ENCODE assay signal across 16 cellular contexts in the genomic region with DNA sequence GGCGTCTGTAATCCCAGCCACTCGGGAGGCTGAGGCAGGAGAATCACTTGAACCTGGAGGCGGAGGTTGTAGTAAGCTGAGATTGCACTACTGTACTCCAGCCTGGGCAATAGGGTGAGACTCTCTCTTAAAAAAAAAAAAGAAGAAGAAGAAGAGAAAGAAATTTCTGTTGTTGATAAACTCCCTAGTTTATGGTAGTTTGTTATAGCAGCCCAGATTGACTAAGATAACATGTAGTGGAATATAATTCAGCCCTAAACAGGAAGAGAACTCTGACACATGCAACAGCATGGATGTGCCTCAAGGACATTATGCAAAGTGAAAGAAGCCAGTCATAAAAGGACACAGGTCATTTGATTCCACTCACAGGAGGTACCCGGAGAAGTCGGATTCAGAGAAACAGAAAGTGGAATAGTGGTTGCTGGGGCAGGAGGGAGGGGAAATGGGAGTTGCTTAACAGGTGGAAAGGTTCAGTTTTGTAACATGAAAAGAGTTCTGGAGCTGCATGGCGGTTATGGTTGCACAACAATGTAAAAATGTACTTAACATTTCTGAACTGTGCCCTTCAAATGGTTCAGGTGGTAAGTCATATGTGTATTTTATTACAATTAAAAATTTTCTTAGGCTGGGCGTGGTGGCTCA. TPM values are rescaled to one million over a fixed set of nuclear protein-coding genes. Genes with fewer than 3 reads are reported as not detected.
DNase-seq lines count a peak whose midpoint lies in the region; ATAC-seq and TF ChIP-seq lines count a peak whose summit lies in the region.
"Had no signal": no experiment of that assay in that cellular context is flagged by ENCODE, and none has a peak within 500 bp of the region (broad histone marks: within the 10 kb centered on the region; RNA-seq: fewer than 3 reads in every experiment).

No MANE protein-coding gene starts in this region.

- H3K9me3 Mint-ChIP-seq in CD14-positive monocyte (peaks cover 0 to 2% (median 0%) of the 10 kb centered on the region in 7 donors), memory B cell (peaks cover 2% of the 10 kb centered on the region)
- H3K9me3 Mint-ChIP-seq: activated CD8-positive, alpha-beta T cell treated with anti-CD3 and anti-CD28 coated beads for 36 hours; HFFc6 had no signal

- ATAC-seq in memory B cell (ENCODE audit: low read depth) = no peak
- no peak for ATAC-seq in HG02884 (IDR thresholded peaks at IDR 0.05; ENCODE audit: unreplicated experiment)
- ATAC-seq: activated CD8-positive, alpha-beta T cell treated with anti-CD3 and anti-CD28 coated beads for 36 hours had no signal

- TF ChIP-seq POLR2A in NB4 (IDR thresholded peaks at IDR 0.05; ENCODE audit: extremely low read depth, insufficient read length) = no peak

- H3K27me3 Mint-ChIP-seq in CD14-positive monocyte (ENCODE audit: low read depth in 3 of 3) (peaks cover 0 to 12% (median 7%) of the 10 kb centered on the region in 3 donors), memory B cell (no peaks in the 10 kb centered on the region)
- H3K27me3 Mint-ChIP-seq: activated CD8-positive, alpha-beta T cell treated with anti-CD3 and anti-CD28 coated beads for 36 hours had no signal

- no peak overlapping the region for H3K4me3 ChIP-seq in NB4 (ENCODE audit: low read depth, low read length)
- no peak overlapping the region for H3K4me3 ChIP-seq in foreskin fibroblast (ENCODE audit: low read depth in 1 of 2, low read length in 2 of 2)

- TF ChIP-seq CTCF in CD14-positive monocyte (IDR thresholded peaks at IDR 0.05) = no peak
- no peak for TF ChIP-seq CTCF in NB4 (IDR thresholded peaks at IDR 0.05; ENCODE audit: low read depth, low read length)
- TF ChIP-seq CTCF in foreskin fibroblast (IDR thresholded peaks at IDR 0.05; ENCODE audit: low read depth, low read length) = no peak

- intact Hi-C loops in CD14-positive monocyte (cut with micrococcal nuclease) = no loop called here

- H3K4me1 Mint-ChIP-seq in CD14-positive monocyte = peaks cover 67% of the 10 kb centered on the region
- H3K4me1 Mint-ChIP-seq in memory B cell = peaks cover 34% of the 10 kb centered on the region

- H3K27ac Mint-ChIP-seq in CD14-positive monocyte (peak overlapping the region; percentile 55 to 88 (median 86)), memory B cell (no peak overlapping the region)
- H3K27ac Mint-ChIP-seq: activated CD8-positive, alpha-beta T cell treated with anti-CD3 and anti-CD28 coated beads for 36 hours; HFFc6 had no signal

- DNase-seq in CD14-positive monocyte (ENCODE audit: low spot score) (peak; percentile 65), NB4 (ENCODE audit: low read depth) (peak; percentile 93), amniotic epithelial cell (ENCODE audit: low read depth) (peak; percentile 51), memory B cell (ENCODE audit: low spot score in 2 of 2) (no peak), GM19240 (ENCODE audit: insufficient read length, low spot score) (no peak), foreskin fibroblast (no peak)
- no peak for DNase-seq in NK-92 treated with Interleukin-12 subunit alpha and Interleukin-12 subunit beta, amount 100 ng/mL, for 24 hours (lab: John Stamatoyannopoulos, UW)
- DNase-seq: activated CD8-positive, alpha-beta T cell treated with anti-CD3 and anti-CD28 coated beads for 36 hours; DMS53; HFFc6; NCI-H1105 treated with DMSO at 0.1 percent for 48 hours; NCI-H226; posterior cingulate gyrus; stimulated activated CD4-positive, alpha-beta T cell treated with anti-CD3 and anti-CD28 coated beads, Interleukin-12 subunit alpha, Interleukin-12 subunit beta, amount 100 ng/mL, for 4 hours; substantia nigra had no signal

- H3K36me3 Mint-ChIP-seq in CD14-positive monocyte = peaks cover 0 to 2% of the 10 kb centered on the region in 2 donors
- peaks cover 2% of the 10 kb centered on the region for H3K36me3 Mint-ChIP-seq in memory B cell

- H3K4me3 Mint-ChIP-seq in CD14-positive monocyte (peak overlapping the region; percentile 44 to 56), memory B cell (peak overlapping the region; percentile 29)
- H3K4me3 Mint-ChIP-seq: activated CD8-positive, alpha-beta T cell treated with anti-CD3 and anti-CD28 coated beads for 36 hours; HFFc6 had no signal

RNA-seq across cellular contexts. Expression of gene PRM1, which starts 26.0 kb away (rescaled TPM):
- polyA plus RNA-seq in CD14-positive monocyte = not detected

RNA-seq across cellular contexts. Expression of gene PRM2, which starts 30.8 kb away (rescaled TPM):
- not detected for polyA plus RNA-seq in CD14-positive monocyte

RNA-seq across cellular contexts. Expression of gene PRM3, which starts 33.7 kb away (rescaled TPM):
- not detected for polyA plus RNA-seq in CD14-positive monocyte

RNA-seq across cellular contexts. Expression of gene TNP2, which starts 38.0 kb away (rescaled TPM):
- polyA plus RNA-seq in CD14-positive monocyte = not detected

RNA-seq across cellular contexts. Expression of gene RMI2, which starts 38.1 kb away (rescaled TPM):
- under 1 TPM; 0.23 to 0.24 TPM for polyA plus RNA-seq in CD14-positive monocyte

Comparison
In these comparisons a context has a peak if more than half of its experiments do, and no peak if none do; other contexts are left out.
1. DNase-seq: peak in CD14-positive monocyte (single experiment), NB4 (single experiment) and amniotic epithelial cell (single experiment); none in memory B cell (0 of 2), GM19240 (single experiment), foreskin fibroblast (0 of 2) and NK-92 treated with Interleukin-12 subunit alpha and Interleukin-12 subunit beta, amount 100 ng/mL, for 24 hours (single experiment).